8 cellular contexts compared by ENCODE assay signal in the genomic region with DNA sequence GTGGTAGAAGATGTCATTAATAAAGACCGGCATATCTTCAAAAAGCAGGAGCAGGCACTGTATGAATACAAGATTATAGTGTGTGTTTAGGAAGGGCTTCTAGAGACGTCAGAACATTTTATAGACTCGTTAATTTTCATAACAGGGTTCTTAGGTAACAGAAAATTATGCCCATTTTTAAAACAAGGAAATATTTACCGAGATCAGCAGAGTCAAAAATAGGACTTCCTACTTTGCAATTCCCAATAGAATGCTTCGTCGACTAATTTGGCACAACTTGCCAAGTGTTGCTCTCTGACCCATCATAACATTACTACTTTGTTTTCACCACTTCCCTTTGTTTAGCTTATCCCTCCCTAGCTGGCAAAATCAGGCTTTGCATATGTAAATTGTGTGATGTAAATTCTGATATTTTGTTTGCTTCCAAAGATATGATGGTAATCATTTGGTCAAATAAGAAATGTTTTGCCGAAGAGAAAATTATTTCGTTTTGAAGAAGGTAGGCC.
DNase-seq lines count a peak whose midpoint lies in the region; ATAC-seq, FAIRE-seq and TF ChIP-seq lines count a peak whose summit lies in the region.

No MANE protein-coding gene starts in this region.

- H3K9me3 ChIP-seq in HUES6 (ENCODE audit: control insufficient read depth, insufficient read depth, low read depth, low read length) = peaks cover 18% of the 10 kb centered on the region
- H3K9me3 ChIP-seq in stomach smooth muscle (ENCODE audit: control insufficient read depth in 2 of 2, low read length in 2 of 2) = no peaks in the 10 kb centered on the region

- peak overlapping the region; percentile 70 for H3K9ac ChIP-seq in HUES6 (ENCODE audit: low read length)
- H3K9ac ChIP-seq in stomach smooth muscle (ENCODE audit: low read length in 2 of 2) = peak overlapping the region; percentile 84 to 86

- peak overlapping the region; percentile 32; the same call in 1 of the 2 replicates for H3K27ac ChIP-seq in HUES6 (ENCODE audit: low read depth, low read length)
- peak overlapping the region; percentile 88 for H3K27ac ChIP-seq in angular gyrus (ENCODE audit: low read depth, low read length)
- peak overlapping the region; percentile 91 for H3K27ac ChIP-seq in stomach smooth muscle (ENCODE audit: low read length)

- no peaks in the 10 kb centered on the region for H3K27me3 ChIP-seq in HUES6 (ENCODE audit: control insufficient read depth, insufficient read depth, low read length)
- no peaks in the 10 kb centered on the region for H3K27me3 ChIP-seq in stomach smooth muscle (ENCODE audit: control insufficient read depth in 1 of 2, insufficient read depth in 2 of 2, low read length in 2 of 2)

- FAIRE-seq in islet of Langerhans (lab: Jason Lieb, UNC) = peak; percentile 73

- no peak for ATAC-seq in HG03439 (IDR thresholded peaks at IDR 0.05; ENCODE audit: unreplicated experiment)

- TF ChIP-seq CTCF in AG10803 (conservative IDR thresholded peaks at IDR 0.05; ENCODE audit: low read length) = no peak

- DNase-seq in AG10803 (ENCODE audit: low read depth) = peak; percentile 67
- DNase-seq in activated effector memory CD4-positive, alpha-beta T cell treated with anti-CD3 and anti-CD28 coated beads, Interleukin-2, amount 50 U/mL, for 16 hours = no peak
- DNase-seq in COLO668 (lab: John Stamatoyannopoulos, UW; ENCODE audit: unreplicated experiment) = no peak

- peak overlapping the region; percentile 84 for H3K4me3 ChIP-seq in AG10803 (ENCODE audit: low read length)
- H3K4me3 ChIP-seq in HUES6 (ENCODE audit: low read depth, low read length) = peak overlapping the region; percentile 75
- peak overlapping the region; percentile 85 to 86 for H3K4me3 ChIP-seq in stomach smooth muscle (ENCODE audit: low read length in 2 of 2)

- no peaks in the 10 kb centered on the region for H3K36me3 ChIP-seq in HUES6 (ENCODE audit: control insufficient read depth, insufficient read depth, low read length)
- H3K36me3 ChIP-seq in stomach smooth muscle (ENCODE audit: control insufficient read depth in 2 of 2, insufficient read depth in 2 of 2, low read length in 2 of 2) = no peaks in the 10 kb centered on the region

- H3K4me1 ChIP-seq in HUES6 (ENCODE audit: control insufficient read depth, insufficient read depth, low read length) (peaks cover 20% of the 10 kb centered on the region), stomach smooth muscle (ENCODE audit: control insufficient read depth, insufficient read depth, low read length) (peaks cover 14% of the 10 kb centered on the region)

Comparison
In these comparisons a context has a peak if more than half of its experiments do, and no peak if none do; other contexts are left out.
1. H3K27ac ChIP-seq: peak in every context shown above with its lines; median percentile 91 in stomach smooth muscle; 88 in angular gyrus; 32 in HUES6.